16 cellular contexts compared by ENCODE assay signal in genomic region chr4:151563194-151563593, GRCh38.
DNase-seq lines count a peak whose midpoint lies in the region; ATAC-seq and TF ChIP-seq lines count a peak whose summit lies in the region.
"Had no signal": no experiment of that assay in that cellular context is flagged by ENCODE, and none has a peak within 500 bp of the region (broad histone marks: within the 10 kb centered on the region; RNA-seq: fewer than 3 reads in every experiment).

No MANE protein-coding gene starts in this region.

- H3K4me3 Mint-ChIP-seq in natural killer cell, result no peak overlapping the region
- H3K4me3 Mint-ChIP-seq: naive B cell had no signal

- DNase-seq in DMS79 (lab: John Stamatoyannopoulos, UW) (peak; percentile 15), LNCaP clone FGC (ENCODE audit: low read depth) (peak; percentile 85), mucosa of descending colon (peak in 1 of 3 donors; percentile 75), left ventricle myocardium superior (no peak), natural killer cell (no peak), left lung (no peak)
- DNase-seq: activated CD8-positive, alpha-beta memory T cell treated with anti-CD3 and anti-CD28 coated beads for 24 hours; activated naive CD4-positive, alpha-beta T cell treated with Interleukin-2 at 50 U/mL for 16 hours; central memory CD4-positive, alpha-beta T cell; left cardiac atrium; naive B cell; NK-92 treated with Interleukin-12 subunit alpha and Interleukin-12 subunit beta, amount 100 ng/mL, for 24 hours; right lobe of liver; stimulated activated naive CD4-positive, alpha-beta T cell treated with Interleukin-2 at 50 U/mL for 16 hours had no signal

- no peak overlapping the region for H3K4me3 ChIP-seq in LNCaP clone FGC (ENCODE audit: low read depth, low read length)
- no peak overlapping the region for H3K4me3 ChIP-seq in mucosa of descending colon
- H3K4me3 ChIP-seq in left lung, result no peak overlapping the region
- H3K4me3 ChIP-seq: right lobe of liver had no signal

- ATAC-seq in SK-N-SH treated with all-trans-retinoic acid at 6 μM for 48 hours, result peak; percentile 67
- peak; percentile 40 for ATAC-seq in mucosa of descending colon
- ATAC-seq in left ventricle myocardium superior, result no peak
- ATAC-seq in natural killer cell, result no peak
- no peak for ATAC-seq in HG03108 (IDR thresholded peaks at IDR 0.05; ENCODE audit: unreplicated experiment)
- no peak for ATAC-seq in left lung
- ATAC-seq: left cardiac atrium, right lobe of liver had no signal

- H3K27ac Mint-ChIP-seq in natural killer cell, result no peak overlapping the region

- intact Hi-C loops in mucosa of descending colon (cut with DNase I, micrococcal nuclease), result no loop called here
- intact Hi-C loops in left ventricle myocardium superior (cut with micrococcal nuclease), result no loop called here
- intact Hi-C loops in natural killer cell (cut with micrococcal nuclease), result no loop called here
- intact Hi-C loops in left lung (cut with DNase I), result no loop called here

- no peaks in the 10 kb centered on the region for H3K9me3 ChIP-seq in mucosa of descending colon
- no peaks in the 10 kb centered on the region for H3K9me3 ChIP-seq in left lung
- H3K9me3 ChIP-seq: right lobe of liver had no signal

- no peak overlapping the region for H3K27ac ChIP-seq in left lung
- H3K27ac ChIP-seq: right lobe of liver had no signal

- no peaks in the 10 kb centered on the region for H3K4me1 Mint-ChIP-seq in natural killer cell

- H3K4me1 ChIP-seq in mucosa of descending colon (ENCODE audit: low read depth) (peaks cover 41% of the 10 kb centered on the region), left lung (no peaks in the 10 kb centered on the region)
- H3K4me1 ChIP-seq: right lobe of liver had no signal

- no peaks in the 10 kb centered on the region for H3K9me3 Mint-ChIP-seq in natural killer cell
- H3K9me3 Mint-ChIP-seq: naive B cell had no signal

- H3K27me3 Mint-ChIP-seq in natural killer cell (ENCODE audit: low read depth in 2 of 2), result peaks cover 10 to 41% of the 10 kb centered on the region in 2 donors

- H3K27me3 ChIP-seq in left lung, result no peaks in the 10 kb centered on the region
- H3K27me3 ChIP-seq: right lobe of liver had no signal

- H3K36me3 Mint-ChIP-seq in natural killer cell, result no peaks in the 10 kb centered on the region
- H3K36me3 Mint-ChIP-seq: naive B cell had no signal

- H3K36me3 ChIP-seq in mucosa of descending colon (ENCODE audit: low read depth) (no peaks in the 10 kb centered on the region), left lung (no peaks in the 10 kb centered on the region)
- H3K36me3 ChIP-seq: right lobe of liver had no signal

- TF ChIP-seq CTCF in LNCaP clone FGC (IDR thresholded peaks at IDR 0.05; ENCODE audit: control insufficient read depth, extremely low read depth, insufficient read depth), result no peak
- TF ChIP-seq CTCF in mucosa of descending colon (IDR thresholded peaks at IDR 0.05), result no peak
- no peak for TF ChIP-seq CTCF in natural killer cell (IDR thresholded peaks at IDR 0.05)
- TF ChIP-seq CTCF in left lung (IDR thresholded peaks at IDR 0.05), result no peak

TF ChIP-seq in SK-N-SH treated with all-trans-retinoic acid at 6 μM for 48 hours, 23 proteins besides CTCF, POLR2A, EP300 and RAD21:
- TF ChIP-seq ZNF565 (CRISPR knock-in tag; conservative IDR thresholded peaks at IDR 0.05; ENCODE audit: low read depth) (no peak), RARB (CRISPR knock-in tag; IDR thresholded peaks at IDR 0.05) (no peak), ZFP30 (CRISPR knock-in tag; IDR thresholded peaks at IDR 0.05) (no peak), ARNTL (CRISPR knock-in tag; IDR thresholded peaks at IDR 0.05; ENCODE audit: borderline replicate concordance, low read depth) (no peak), CREB5 (CRISPR knock-in tag; IDR thresholded peaks at IDR 0.05; ENCODE audit: low read depth) (no peak), ESRRG (CRISPR knock-in tag; IDR thresholded peaks at IDR 0.05) (no peak), POU6F1 (CRISPR knock-in tag; IDR thresholded peaks at IDR 0.05; ENCODE audit: borderline replicate concordance, low read depth) (no peak), TCF4 (CRISPR knock-in tag; IDR thresholded peaks at IDR 0.05; ENCODE audit: borderline replicate concordance) (no peak), ZFP3 (CRISPR knock-in tag; IDR thresholded peaks at IDR 0.05) (no peak), OSR1 (CRISPR knock-in tag; IDR thresholded peaks at IDR 0.05) (no peak)

Comparison
In these comparisons a context has a peak if more than half of its experiments do, and no peak if none do; other contexts are left out.
1. DNase-seq: peak in DMS79 (single experiment) and LNCaP clone FGC (single experiment); none in left ventricle myocardium superior (single experiment), natural killer cell (single experiment) and left lung (0 of 2).
2. ATAC-seq: peak in SK-N-SH treated with all-trans-retinoic acid at 6 μM for 48 hours (single experiment) and mucosa of descending colon (single experiment); none in left ventricle myocardium superior (single experiment), natural killer cell (0 of 3), HG03108 (single experiment) and left lung (single experiment).